In the genomic region with DNA sequence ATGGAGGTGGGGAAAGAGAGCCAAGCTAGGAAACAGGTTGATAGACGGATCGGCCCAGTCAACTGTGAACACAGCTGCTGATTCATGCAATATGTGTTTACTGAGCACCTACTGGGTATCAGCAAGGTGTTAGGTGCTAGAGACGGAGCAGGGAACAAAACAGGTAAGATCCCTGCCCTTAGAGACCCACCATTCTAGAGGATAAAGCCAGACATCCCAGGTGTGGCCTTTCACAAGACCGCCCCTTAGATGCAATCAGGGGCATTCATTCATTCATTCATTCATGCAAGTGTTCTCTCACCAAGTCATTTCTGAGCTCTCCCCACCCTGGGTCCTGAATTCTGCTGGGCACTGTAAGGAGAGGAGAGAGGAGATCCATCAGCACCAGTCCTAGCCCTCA, we compare ENCODE assay signal across 7 cellular contexts. TPM values are rescaled to one million over a fixed set of nuclear protein-coding genes. Genes with fewer than 3 reads are reported as not detected.
DNase-seq lines count a peak whose midpoint lies in the region; ATAC-seq and TF ChIP-seq lines count a peak whose summit lies in the region.

No MANE protein-coding gene starts in this region.

- peak overlapping the region; percentile 80 for H3K27ac Mint-ChIP-seq in activated T-helper 1 cell treated with anti-CD3 and anti-CD28 coated beads, Interleukin-12 subunit alpha, Interleukin-12 subunit beta, Interleukin-2, Interleukin-4 antibody, amounts not matched to agents 30 ng/mL and 10 ng/mL and 1 ng/mL, durations not matched to agents 14 hours and 24 hours and 36 hours
- no peak overlapping the region for H3K27ac Mint-ChIP-seq in stimulated activated effector memory CD8-positive, alpha-beta T cell treated with anti-CD3 and anti-CD28 coated beads, Interleukin-12 subunit alpha, Interleukin-12 subunit beta, amount 100 ng/mL, for 72 hours

- peaks cover 26% of the 10 kb centered on the region for H3K4me1 Mint-ChIP-seq in activated T-helper 1 cell treated with anti-CD3 and anti-CD28 coated beads, Interleukin-12 subunit alpha, Interleukin-12 subunit beta, Interleukin-2, Interleukin-4 antibody, amounts not matched to agents 30 ng/mL and 10 ng/mL and 1 ng/mL, durations not matched to agents 14 hours and 24 hours and 36 hours (ENCODE audit: low read depth)
- peaks cover 29% of the 10 kb centered on the region for H3K4me1 Mint-ChIP-seq in stimulated activated effector memory CD8-positive, alpha-beta T cell treated with anti-CD3 and anti-CD28 coated beads, Interleukin-12 subunit alpha, Interleukin-12 subunit beta, amount 100 ng/mL, for 72 hours

- peak overlapping the region; percentile 30 for H3K4me3 Mint-ChIP-seq in activated T-helper 1 cell treated with anti-CD3 and anti-CD28 coated beads, Interleukin-12 subunit alpha, Interleukin-12 subunit beta, Interleukin-2, Interleukin-4 antibody, amounts not matched to agents 30 ng/mL and 10 ng/mL and 1 ng/mL, durations not matched to agents 14 hours and 24 hours and 36 hours
- peak overlapping the region; percentile 57 for H3K4me3 Mint-ChIP-seq in stimulated activated effector memory CD8-positive, alpha-beta T cell treated with anti-CD3 and anti-CD28 coated beads, Interleukin-12 subunit alpha, Interleukin-12 subunit beta, amount 100 ng/mL, for 72 hours

- no peak overlapping the region for H3K9ac ChIP-seq in HUES6 (ENCODE audit: low read length)

- H3K27me3 ChIP-seq in HUES6 (ENCODE audit: control insufficient read depth, insufficient read depth, low read length): peaks cover 57% of the 10 kb centered on the region
- H3K27me3 ChIP-seq in layer of hippocampus (ENCODE audit: control insufficient read depth, insufficient read depth, low read length): no peaks in the 10 kb centered on the region

- no peaks in the 10 kb centered on the region for H3K36me3 ChIP-seq in HUES6 (ENCODE audit: control insufficient read depth, insufficient read depth, low read length)

- no peak for TF ChIP-seq CTCF in GM10266 (IDR thresholded peaks at IDR 0.05; ENCODE audit: control insufficient read depth, insufficient read depth, low read depth, missing control alignments)

- peaks cover 1% of the 10 kb centered on the region for H3K36me3 Mint-ChIP-seq in activated T-helper 1 cell treated with anti-CD3 and anti-CD28 coated beads, Interleukin-12 subunit alpha, Interleukin-12 subunit beta, Interleukin-2, Interleukin-4 antibody, amounts not matched to agents 30 ng/mL and 10 ng/mL and 1 ng/mL, durations not matched to agents 14 hours and 24 hours and 36 hours (ENCODE audit: low read depth)
- no peaks in the 10 kb centered on the region for H3K36me3 Mint-ChIP-seq in stimulated activated effector memory CD8-positive, alpha-beta T cell treated with anti-CD3 and anti-CD28 coated beads, Interleukin-12 subunit alpha, Interleukin-12 subunit beta, amount 100 ng/mL, for 72 hours

- H3K9me3 ChIP-seq in HUES6 (ENCODE audit: control insufficient read depth, insufficient read depth, low read depth, low read length): no peaks in the 10 kb centered on the region

- H3K27ac ChIP-seq in HUES6 (ENCODE audit: low read depth, low read length): no peak overlapping the region
- H3K27ac ChIP-seq in layer of hippocampus (ENCODE audit: low read depth, low read length): peak overlapping the region; percentile 92

- H3K4me3 ChIP-seq in HUES6 (ENCODE audit: low read depth, low read length): peak overlapping the region; percentile 37

- DNase-seq in activated T-helper 1 cell treated with anti-CD3 and anti-CD28 coated beads, Interleukin-12 subunit alpha, Interleukin-12 subunit beta, Interleukin-2, Interleukin-4 antibody, amounts not matched to agents 30 ng/mL and 10 ng/mL and 1 ng/mL, durations not matched to agents 14 hours and 24 hours and 36 hours (ENCODE audit: low spot score): no peak
- DNase-seq in stimulated activated effector memory CD8-positive, alpha-beta T cell treated with anti-CD3 and anti-CD28 coated beads, Interleukin-12 subunit alpha, Interleukin-12 subunit beta, amount 100 ng/mL, for 72 hours (ENCODE audit: low spot score in 2 of 2): no peak
- DNase-seq in GM10266 (ENCODE audit: extremely low spot score) (no peak), NCI-H82 (lab: John Stamatoyannopoulos, UW) (no peak), activated gamma-delta T cell (lab: John Stamatoyannopoulos, UW) (no peak)

- ATAC-seq in stimulated activated effector memory CD8-positive, alpha-beta T cell treated with anti-CD3 and anti-CD28 coated beads, Interleukin-12 subunit alpha, Interleukin-12 subunit beta, amount 100 ng/mL, for 72 hours: no peak

- H3K9me3 Mint-ChIP-seq in activated T-helper 1 cell treated with anti-CD3 and anti-CD28 coated beads, Interleukin-12 subunit alpha, Interleukin-12 subunit beta, Interleukin-2, Interleukin-4 antibody, amounts not matched to agents 30 ng/mL and 10 ng/mL and 1 ng/mL, durations not matched to agents 14 hours and 24 hours and 36 hours: no peaks in the 10 kb centered on the region
- no peaks in the 10 kb centered on the region for H3K9me3 Mint-ChIP-seq in stimulated activated effector memory CD8-positive, alpha-beta T cell treated with anti-CD3 and anti-CD28 coated beads, Interleukin-12 subunit alpha, Interleukin-12 subunit beta, amount 100 ng/mL, for 72 hours

- intact Hi-C loops in activated T-helper 1 cell treated with anti-CD3 and anti-CD28 coated beads, Interleukin-12 subunit alpha, Interleukin-12 subunit beta, Interleukin-2, Interleukin-4 antibody, amounts not matched to agents 30 ng/mL and 10 ng/mL and 1 ng/mL, durations not matched to agents 14 hours and 24 hours and 36 hours (cut with micrococcal nuclease): loop anchor here (5.0 kb wide), 1 partner anchor 849 kb away; a partner anchor contains a TSS

- no peaks in the 10 kb centered on the region for H3K27me3 Mint-ChIP-seq in activated T-helper 1 cell treated with anti-CD3 and anti-CD28 coated beads, Interleukin-12 subunit alpha, Interleukin-12 subunit beta, Interleukin-2, Interleukin-4 antibody, amounts not matched to agents 30 ng/mL and 10 ng/mL and 1 ng/mL, durations not matched to agents 14 hours and 24 hours and 36 hours (ENCODE audit: insufficient read depth)

- H3K4me1 ChIP-seq in HUES6 (ENCODE audit: control insufficient read depth, insufficient read depth, low read length): peaks cover 38% of the 10 kb centered on the region

RNA-seq across cellular contexts. Expression of a gene that starts 20.2 kb away (rescaled TPM):
- 24.1 and 24.3 TPM in 2 replicates for total RNA-seq in activated T-helper 1 cell treated with anti-CD3 and anti-CD28 coated beads, Interleukin-12 subunit alpha, Interleukin-12 subunit beta, Interleukin-2, Interleukin-4 antibody, amounts not matched to agents 30 ng/mL and 10 ng/mL and 1 ng/mL, durations not matched to agents 14 hours and 24 hours and 36 hours
